ENCODE assay signal across 12 cellular contexts in the genomic region with DNA sequence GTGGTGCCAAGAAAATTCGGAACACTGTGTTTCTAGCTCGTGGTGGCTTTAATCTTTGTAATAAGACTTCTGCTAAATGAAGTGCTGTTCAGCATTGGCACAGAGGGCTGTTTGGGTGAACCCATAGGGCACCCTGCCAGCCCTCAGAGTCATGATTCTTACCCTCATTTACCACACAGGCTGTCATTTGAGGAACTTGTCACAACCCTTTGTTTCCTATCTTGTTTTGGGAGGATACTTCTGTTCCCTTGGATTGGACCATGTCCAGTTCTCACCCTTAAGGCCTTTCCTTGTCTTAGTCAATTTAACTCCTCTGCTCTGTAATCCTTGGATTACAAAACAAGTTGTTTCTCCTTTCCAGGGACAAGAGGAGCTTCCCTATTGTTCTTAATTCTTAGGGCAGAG.
DNase-seq lines count a peak whose midpoint lies in the region; ATAC-seq and TF ChIP-seq lines count a peak whose summit lies in the region.
"Had no signal": no experiment of that assay in that cellular context is flagged by ENCODE, and none has a peak within 500 bp of the region (broad histone marks: within the 10 kb centered on the region; RNA-seq: fewer than 3 reads in every experiment).

No MANE protein-coding gene starts in this region.

- TF ChIP-seq EP300 in sigmoid colon (IDR thresholded peaks at IDR 0.05) = no peak

- H4K20me1 ChIP-seq in OCI-LY1 (ENCODE audit: insufficient read depth, low read length) (no peaks in the 10 kb centered on the region), neural progenitor cell (ENCODE audit: low read depth) (no peaks in the 10 kb centered on the region)

- H3K9me3 ChIP-seq in OCI-LY1 (ENCODE audit: low read length) (no peaks in the 10 kb centered on the region), sigmoid colon (no peaks in the 10 kb centered on the region), neural progenitor cell (ENCODE audit: low read depth) (no peaks in the 10 kb centered on the region)

- WGBS in sigmoid colon, 2 donors = 39 to 48% methylated on average over 2 of the region's 2 CpGs

- H2AFZ ChIP-seq in OCI-LY1 (ENCODE audit: low read length) (no peak overlapping the region), neural progenitor cell (replicated peaks) (no peak overlapping the region)

- H3K4me3 Mint-ChIP-seq in Calu3 (ENCODE audit: low read depth, unreplicated experiment) (no peak overlapping the region), neural progenitor cell (no peak overlapping the region)

- CTCF ChIA-PET in Calu3 (lab: Charles Lee) = no interaction called here

- no peak overlapping the region; the same call in 1 of the 2 replicates for H3K4me2 ChIP-seq in OCI-LY1 (ENCODE audit: low read length)
- no peak overlapping the region for H3K4me2 ChIP-seq in neural progenitor cell

- H3K36me3 ChIP-seq in OCI-LY1 (ENCODE audit: insufficient read depth, low read length) = no peaks in the 10 kb centered on the region
- H3K36me3 ChIP-seq in sigmoid colon = no peaks in the 10 kb centered on the region
- no peaks in the 10 kb centered on the region for H3K36me3 ChIP-seq in neural progenitor cell

- H3K9me3 Mint-ChIP-seq in Calu3 (ENCODE audit: low read depth, unreplicated experiment) (no peaks in the 10 kb centered on the region), neural progenitor cell (no peaks in the 10 kb centered on the region)
- H3K9me3 Mint-ChIP-seq: activated T-helper 2 cell treated with anti-CD3 and anti-CD28 coated beads, Interferon-gamma antibody, Interleukin-2, Interleukin-4, amounts not matched to agents 10 μg/mL and 5 μg/mL and 100 μg/mL, durations not matched to agents 14 hours and 24 hours and 36 hours had no signal

- no peaks in the 10 kb centered on the region for H3K4me1 Mint-ChIP-seq in Calu3 (ENCODE audit: low read depth, unreplicated experiment)
- peaks cover 50% of the 10 kb centered on the region for H3K4me1 Mint-ChIP-seq in neural progenitor cell

- no peaks in the 10 kb centered on the region for H3K9me2 ChIP-seq in OCI-LY1 (ENCODE audit: low read depth, low read length)

- no peaks in the 10 kb centered on the region for H3K79me2 ChIP-seq in OCI-LY1 (ENCODE audit: insufficient read depth, low read length)
- H3K79me2 ChIP-seq in neural progenitor cell (ENCODE audit: low read depth) = no peaks in the 10 kb centered on the region

- ATAC-seq in GM19324 (IDR thresholded peaks at IDR 0.05; ENCODE audit: low FRiP score, unreplicated experiment) = no peak

- no peak overlapping the region for H3K27ac Mint-ChIP-seq in Calu3 (ENCODE audit: unreplicated experiment)
- H3K27ac Mint-ChIP-seq in neural progenitor cell = no peak overlapping the region
- H3K27ac Mint-ChIP-seq: activated T-helper 2 cell treated with anti-CD3 and anti-CD28 coated beads, Interferon-gamma antibody, Interleukin-2, Interleukin-4, amounts not matched to agents 10 μg/mL and 5 μg/mL and 100 μg/mL, durations not matched to agents 14 hours and 24 hours and 36 hours had no signal

- H3K27me3 Mint-ChIP-seq in Calu3 (ENCODE audit: unreplicated experiment) = no peaks in the 10 kb centered on the region
- no peaks in the 10 kb centered on the region for H3K27me3 Mint-ChIP-seq in neural progenitor cell (ENCODE audit: insufficient read depth, low read depth)

- TF ChIP-seq POLR2A in sigmoid colon (IDR thresholded peaks at IDR 0.05) = no peak

- intact Hi-C loops in sigmoid colon (cut with DNase I) (loop anchor here (5.0 kb wide), 1 partner anchor 38 kb away; no protein-coding TSS in a partner anchor), Calu3 (cut with micrococcal nuclease; ENCODE audit: unreplicated experiment) (no loop called here)

- H3K9ac ChIP-seq in OCI-LY1 (ENCODE audit: low read length) (no peak overlapping the region), neural progenitor cell (no peak overlapping the region)

- DNase-seq in GM03348 (ENCODE audit: low spot score) (peak; percentile 11), globus pallidus (ENCODE audit: low spot score) (peak; percentile 43), sigmoid colon (peak; percentile 85), Calu3 (no peak), neural progenitor cell (ENCODE audit: low spot score) (no peak), NCI-H526 (lab: John Stamatoyannopoulos, UW) (no peak)
- DNase-seq: DMS 273 treated with DMSO at 0.1 percent for 48 hours; stimulated activated CD4-positive, alpha-beta T cell treated with anti-CD3 and anti-CD28 coated beads, Interleukin-4, amount 100 ng/mL, for 1 hour had no signal

- peak overlapping the region; percentile 83 for H3K27ac ChIP-seq in OCI-LY1 (ENCODE audit: low read depth, low read length, poor library complexity, severe bottlenecking)
- peak overlapping the region in 3 of 4 donors; percentile 23 to 68 (median 46) for H3K27ac ChIP-seq in sigmoid colon
- H3K27ac ChIP-seq in neural progenitor cell = no peak overlapping the region
- H3K27ac ChIP-seq: VCaP had no signal

- H3K36me3 Mint-ChIP-seq in Calu3 (ENCODE audit: insufficient read depth, unreplicated experiment) (no peaks in the 10 kb centered on the region), neural progenitor cell (no peaks in the 10 kb centered on the region)

- H3K4me1 ChIP-seq in OCI-LY1 (ENCODE audit: insufficient read depth, low read length, severe bottlenecking) = peaks cover 53% of the 10 kb centered on the region
- H3K4me1 ChIP-seq in sigmoid colon = peaks cover 0 to 41% (median 3%) of the 10 kb centered on the region in 4 donors
- H3K4me1 ChIP-seq in neural progenitor cell = peaks cover 18% of the 10 kb centered on the region

- TF ChIP-seq CTCF in OCI-LY1 (IDR thresholded peaks at IDR 0.05; ENCODE audit: low read length) (no peak), sigmoid colon (IDR thresholded peaks at IDR 0.05) (no peak), Calu3 (IDR thresholded peaks at IDR 0.05; ENCODE audit: unreplicated experiment) (no peak), neural progenitor cell (IDR thresholded peaks at IDR 0.05) (no peak)

- H3K27me3 ChIP-seq in OCI-LY1 (ENCODE audit: insufficient read depth, low read length) = no peaks in the 10 kb centered on the region
- no peaks in the 10 kb centered on the region for H3K27me3 ChIP-seq in sigmoid colon
- peaks cover 31% of the 10 kb centered on the region for H3K27me3 ChIP-seq in neural progenitor cell

- H3F3A ChIP-seq in OCI-LY1 (ENCODE audit: insufficient read depth, low read length) (no peaks in the 10 kb centered on the region), neural progenitor cell (ENCODE audit: low read depth) (no peaks in the 10 kb centered on the region)

- no TSS peak for BruUV-seq in Calu3 (replicated peaks; lab: Mats Ljungman, UMichigan)

- no peak overlapping the region for H3K4me3 ChIP-seq in OCI-LY1 (ENCODE audit: low read depth, low read length, poor library complexity, severe bottlenecking)
- H3K4me3 ChIP-seq in sigmoid colon = no peak overlapping the region
- no peak overlapping the region for H3K4me3 ChIP-seq in neural progenitor cell

Comparison
In these comparisons a context has a peak if more than half of its experiments do, and no peak if none do; other contexts are left out.
1. DNase-seq: peak in GM03348 (single experiment), globus pallidus (single experiment) and sigmoid colon (single experiment); none in Calu3 (single experiment), neural progenitor cell (single experiment) and NCI-H526 (0 of 2).